9 cellular contexts compared by ENCODE assay signal in genomic region chr10:69004821-69005220, GRCh38. TPM values are rescaled to one million over a fixed set of nuclear protein-coding genes. Genes with fewer than 3 reads are reported as not detected.
DNase-seq lines count a peak whose midpoint lies in the region; ATAC-seq, FAIRE-seq and TF ChIP-seq lines count a peak whose summit lies in the region.
"Had no signal": no experiment of that assay in that cellular context is flagged by ENCODE, and none has a peak within 500 bp of the region (broad histone marks: within the 10 kb centered on the region; RNA-seq: fewer than 3 reads in every experiment).

No MANE protein-coding gene starts in this region.

- in situ Hi-C loops in SK-MEL-5 (cut with HindIII; ENCODE audit: low pct_unique_long_range_greater_than_20kb, low sequenced_read_pairs): no loop called here

- no peak overlapping the region for H3K4me3 Mint-ChIP-seq in activated T-helper 2 cell treated with anti-CD3 and anti-CD28 coated beads, Interferon-gamma antibody, Interleukin-2, Interleukin-4, amounts not matched to agents 10 μg/mL and 5 μg/mL and 100 μg/mL, durations not matched to agents 14 hours and 24 hours and 36 hours (ENCODE audit: low read depth)

- DNase-seq in SK-MEL-5 (ENCODE audit: low read depth, low spot score) (peak; percentile 53), fibroblast of lung (ENCODE audit: low read depth in 2 of 2) (peak; percentile 34 to 83), retinal pigment epithelial cell (ENCODE audit: low read depth) (no peak), cortex of kidney (lab: John Stamatoyannopoulos, UW) (no peak)
- no peak for DNase-seq in activated T-helper 2 cell treated with anti-CD3 and anti-CD28 coated beads, Interferon-gamma antibody, Interleukin-2, Interleukin-4, amounts not matched to agents 10 μg/mL and 5 μg/mL and 100 μg/mL, durations not matched to agents 14 hours and 24 hours and 36 hours (ENCODE audit: low spot score)

- no peaks in the 10 kb centered on the region for H3K27me3 Mint-ChIP-seq in activated T-helper 2 cell treated with anti-CD3 and anti-CD28 coated beads, Interferon-gamma antibody, Interleukin-2, Interleukin-4, amounts not matched to agents 10 μg/mL and 5 μg/mL and 100 μg/mL, durations not matched to agents 14 hours and 24 hours and 36 hours (ENCODE audit: low read depth)

- H3K4me1 Mint-ChIP-seq in activated T-helper 2 cell treated with anti-CD3 and anti-CD28 coated beads, Interferon-gamma antibody, Interleukin-2, Interleukin-4, amounts not matched to agents 10 μg/mL and 5 μg/mL and 100 μg/mL, durations not matched to agents 14 hours and 24 hours and 36 hours (ENCODE audit: low read depth): peaks cover 10% of the 10 kb centered on the region

- H4K20me1 ChIP-seq in fibroblast of lung (ENCODE audit: control insufficient read depth, extremely low read depth, insufficient read depth, low read length): peaks cover 2% of the 10 kb centered on the region

- no peaks in the 10 kb centered on the region for H3K9me3 Mint-ChIP-seq in activated T-helper 2 cell treated with anti-CD3 and anti-CD28 coated beads, Interferon-gamma antibody, Interleukin-2, Interleukin-4, amounts not matched to agents 10 μg/mL and 5 μg/mL and 100 μg/mL, durations not matched to agents 14 hours and 24 hours and 36 hours

- no peaks in the 10 kb centered on the region for H3K9me3 ChIP-seq in fibroblast of lung (ENCODE audit: control insufficient read depth, insufficient read depth, low read depth, low read length)

- H3K4me3 ChIP-seq in fibroblast of lung (replicated peaks in 1 of 4; ENCODE audit: control extremely low read depth in 1 of 4, insufficient read depth in 1 of 4, low read depth in 3 of 4, low read length in 4 of 4) (no peak overlapping the region), retinal pigment epithelial cell (ENCODE audit: low read length) (no peak overlapping the region)

- H3K9ac ChIP-seq in fibroblast of lung (ENCODE audit: insufficient read depth, low read length): no peak overlapping the region

- peak; percentile 92 for FAIRE-seq in A204.1 (lab: Jason Lieb, UNC)

- H3K4me1 ChIP-seq in fibroblast of lung (ENCODE audit: control insufficient read depth, extremely low read depth, insufficient read depth, low read length): peaks cover 6% of the 10 kb centered on the region

- H3K27ac Mint-ChIP-seq in activated T-helper 2 cell treated with anti-CD3 and anti-CD28 coated beads, Interferon-gamma antibody, Interleukin-2, Interleukin-4, amounts not matched to agents 10 μg/mL and 5 μg/mL and 100 μg/mL, durations not matched to agents 14 hours and 24 hours and 36 hours: no peak overlapping the region

- intact Hi-C loops in activated T-helper 2 cell treated with anti-CD3 and anti-CD28 coated beads, Interferon-gamma antibody, Interleukin-2, Interleukin-4, amounts not matched to agents 10 μg/mL and 5 μg/mL and 100 μg/mL, durations not matched to agents 14 hours and 24 hours and 36 hours (cut with micrococcal nuclease): loop anchor here (1.0 to 5.0 kb wide), 3 partner anchors 42 to 118 kb away; no protein-coding TSS in a partner anchor

- TF ChIP-seq CTCF in GM12874 (IDR thresholded peaks at IDR 0.05; ENCODE audit: insufficient read depth, low read depth, low read length) (peak; percentile 35; the same call in 1 of the 2 replicates), fibroblast of lung (conservative IDR thresholded peaks at IDR 0.05 in 1 of 2, IDR thresholded peaks at IDR 0.05 in 1 of 2; ENCODE audit: low read depth in 1 of 2, low read length in 2 of 2) (peak; percentile 46 to 61), retinal pigment epithelial cell (conservative IDR thresholded peaks at IDR 0.05; ENCODE audit: low read depth, low read length) (peak; percentile 56)

- H3K36me3 ChIP-seq in fibroblast of lung (ENCODE audit: control insufficient read depth, insufficient read depth, low read length): peaks cover 8% of the 10 kb centered on the region

- no peak overlapping the region for H3K27ac ChIP-seq in fibroblast of lung (ENCODE audit: insufficient read depth, low read length)
- H3K27ac ChIP-seq: epithelial cell of prostate had no signal

- no peaks in the 10 kb centered on the region for H3K27me3 ChIP-seq in fibroblast of lung (ENCODE audit: control insufficient read depth, insufficient read depth, low read length)

- H3K36me3 Mint-ChIP-seq in activated T-helper 2 cell treated with anti-CD3 and anti-CD28 coated beads, Interferon-gamma antibody, Interleukin-2, Interleukin-4, amounts not matched to agents 10 μg/mL and 5 μg/mL and 100 μg/mL, durations not matched to agents 14 hours and 24 hours and 36 hours (ENCODE audit: low read depth): peaks cover 19% of the 10 kb centered on the region

- H3K79me2 ChIP-seq in fibroblast of lung (ENCODE audit: control insufficient read depth, insufficient read depth, low read length): no peaks in the 10 kb centered on the region

- H3K4me2 ChIP-seq in fibroblast of lung (ENCODE audit: extremely low read depth, insufficient read depth, low read length): no peak overlapping the region

- no peak for ATAC-seq in GM18502 (IDR thresholded peaks at IDR 0.05; ENCODE audit: poor library complexity, unreplicated experiment)

- no peak overlapping the region for H2AFZ ChIP-seq in fibroblast of lung (ENCODE audit: low read length)

RNA-seq across cellular contexts. Expression of gene KIFBP, which starts 16.2 kb away (rescaled TPM):
- total RNA-seq in SK-MEL-5 (2014; rRNA removed; shearing (Covaris generic)): 18.9 and 21.2 TPM in 2 replicates
- polyA plus RNA-seq in SK-MEL-5 (2015; cell fraction: cytosol; rRNA removed): 15.8 and 16.0 TPM in 2 replicates
- 15.7 and 18.1 TPM in 2 replicates for polyA plus RNA-seq in SK-MEL-5 (2015; cell fraction: nucleus; rRNA removed)
- 25.9 and 29.7 TPM in 2 replicates for total RNA-seq in fibroblast of lung
- 60.2 and 62.0 TPM in 2 replicates for polyA plus RNA-seq in fibroblast of lung
- polyA plus RNA-seq in fibroblast of lung (2012): 32.9 and 36.1 TPM in 2 replicates
- polyA minus RNA-seq in fibroblast of lung (ENCODE audit: low replicate concordance): 1.8 and 2.8 TPM in 2 replicates
- 16.7 and 17.1 TPM in 2 replicates for total RNA-seq in activated T-helper 2 cell treated with anti-CD3 and anti-CD28 coated beads, Interferon-gamma antibody, Interleukin-2, Interleukin-4, amounts not matched to agents 10 μg/mL and 5 μg/mL and 100 μg/mL, durations not matched to agents 14 hours and 24 hours and 36 hours

RNA-seq across cellular contexts. Expression of gene DDX21, which starts 48.9 kb away (rescaled TPM):
- total RNA-seq in SK-MEL-5 (2014; rRNA removed; shearing (Covaris generic)): 93.1 and 99.2 TPM in 2 replicates
- polyA plus RNA-seq in SK-MEL-5 (2015; cell fraction: cytosol; rRNA removed): 75.3 and 91.7 TPM in 2 replicates
- polyA plus RNA-seq in SK-MEL-5 (2015; cell fraction: nucleus; rRNA removed): 51.4 and 70.1 TPM in 2 replicates
- 52.4 and 54.2 TPM in 2 replicates for total RNA-seq in fibroblast of lung
- polyA plus RNA-seq in fibroblast of lung: 67.9 and 78.2 TPM in 2 replicates
- polyA plus RNA-seq in fibroblast of lung (2012): 49.9 and 52.6 TPM in 2 replicates
- polyA minus RNA-seq in fibroblast of lung (ENCODE audit: low replicate concordance): 5.4 and 7.4 TPM in 2 replicates
- total RNA-seq in activated T-helper 2 cell treated with anti-CD3 and anti-CD28 coated beads, Interferon-gamma antibody, Interleukin-2, Interleukin-4, amounts not matched to agents 10 μg/mL and 5 μg/mL and 100 μg/mL, durations not matched to agents 14 hours and 24 hours and 36 hours: 205 and 210 TPM in 2 replicates

Comparison
In these comparisons a context has a peak if more than half of its experiments do, and no peak if none do; other contexts are left out.
1. DNase-seq: peak in SK-MEL-5 (single experiment) and fibroblast of lung (2 of 2); none in retinal pigment epithelial cell (single experiment), cortex of kidney (single experiment) and activated T-helper 2 cell treated with anti-CD3 and anti-CD28 coated beads, Interferon-gamma antibody, Interleukin-2, Interleukin-4, amounts not matched to agents 10 μg/mL and 5 μg/mL and 100 μg/mL, durations not matched to agents 14 hours and 24 hours and 36 hours (single experiment).
2. Peak in every context shown above with its lines, with median percentiles within 50 percentile points of each other: CTCF ChIP-seq.